In genomic region chr18:50154420-50154819, GRCh38 we compare ENCODE assay signal across 30 cellular contexts. TPM values are rescaled to one million over a fixed set of nuclear protein-coding genes. Genes with fewer than 3 reads are reported as not detected.
"Had no signal": no experiment of that assay in that cellular context is flagged by ENCODE, and none has a peak within 500 bp of the region (broad histone marks: within the 10 kb centered on the region; RNA-seq: fewer than 3 reads in every experiment).

No MANE protein-coding gene starts in this region.

- H3K4me3 Mint-ChIP-seq: activated T-helper 17 cell treated with anti-CD3 and anti-CD28 coated beads, Interleukin-2, amount 50 U/mL, for 72 hours; immature natural killer cell; naive B cell; nephron progenitor cell; stimulated activated memory B cell treated with anti-CD40 and anti-IgM and Interleukin-4, amounts not matched to agents 10 μg/mL and 1 μg/mL and 100 μg/mL, for 72 hours; stimulated activated naive CD8-positive, alpha-beta T cell treated with anti-CD3 and anti-CD28 coated beads, Interleukin-15, amount 100 ng/mL, for 72 hours had no signal

- H3K9me3 Mint-ChIP-seq: activated naive CD4-positive, alpha-beta T cell treated with anti-CD3 and anti-CD28 coated beads, Interleukin-2, amount 50 U/mL, for 72 hours; activated T-helper 17 cell treated with anti-CD3 and anti-CD28 coated beads, Interleukin-2, amount 50 U/mL, for 72 hours; immature natural killer cell; nephron progenitor cell; stimulated activated memory B cell treated with anti-CD40 and anti-IgM and Interleukin-4, amounts not matched to agents 10 μg/mL and 1 μg/mL and 100 μg/mL, for 72 hours; stimulated activated naive CD8-positive, alpha-beta T cell treated with anti-CD3 and anti-CD28 coated beads, Interleukin-15, amount 100 ng/mL, for 72 hours had no signal

- FAIRE-seq: TTC549 had no signal

- ATAC-seq: activated naive CD4-positive, alpha-beta T cell treated with anti-CD3 and anti-CD28 coated beads, Interleukin-2, amount 50 U/mL, for 72 hours; activated T-helper 17 cell treated with anti-CD3 and anti-CD28 coated beads, Interleukin-2, amount 50 U/mL, for 72 hours; left lung; sciatic nerve; stimulated activated memory B cell treated with anti-CD40 and anti-IgM and Interleukin-4, amounts not matched to agents 10 μg/mL and 1 μg/mL and 100 μg/mL, for 72 hours; stimulated activated naive CD8-positive, alpha-beta T cell treated with anti-CD3 and anti-CD28 coated beads, Interleukin-15, amount 100 ng/mL, for 72 hours had no signal

- DNase-seq: activated CD4-positive, alpha-beta T cell treated with anti-CD3 and anti-CD28 coated beads for 48 hours; activated CD4-positive, alpha-beta T cell treated with anti-CD3 and anti-CD28 coated beads, Interleukin-2, amount 50 U/mL, for 48 hours; activated CD8-positive, alpha-beta memory T cell treated with anti-CD3 and anti-CD28 coated beads for 24 hours; activated gamma-delta T cell treated with Interleukin-2 at 50 U/mL for 16 hours; activated T-cell treated with anti-CD3 and anti-CD28 coated beads, Interleukin-2, amount 50 U/mL, for 1 hour; dermis blood vessel endothelial cell; effector CD4-positive, alpha-beta T cell; foreskin fibroblast; head of caudate nucleus; hypothalamus; immature natural killer cell; left lung; naive B cell; nephron progenitor cell; stimulated activated CD4-positive, alpha-beta T cell treated with anti-CD3 and anti-CD28 coated beads, Interleukin-1b, Interleukin-23, amount 100 ng/mL, for 48 hours; stimulated activated CD4-positive, alpha-beta T cell treated with anti-CD3 and anti-CD28 coated beads, Interleukin-4, amount 100 ng/mL, for 4 hours; stimulated activated CD8-positive, alpha-beta memory T cell treated with anti-CD3 and anti-CD28 coated beads, Interleukin-4, amount 100 ng/mL, for 48 hours; stimulated activated naive CD8-positive, alpha-beta T cell treated with anti-CD3 and anti-CD28 coated beads, Interleukin-15, amount 100 ng/mL, for 72 hours; substantia nigra; upper lobe of left lung had no signal

- H3K27ac ChIP-seq: left lung, neutrophil, upper lobe of left lung, vagina, VCaP had no signal

- H3K27me3 ChIP-seq: left lung, neutrophil, upper lobe of left lung, vagina had no signal

- H3K4me3 ChIP-seq: left lung, skin epidermis, upper lobe of left lung, vagina had no signal

- H3K9me3 ChIP-seq: left lung, neutrophil, upper lobe of left lung, vagina had no signal

- H3K4me1 ChIP-seq: left lung had no signal

- H3K27ac Mint-ChIP-seq: activated naive CD4-positive, alpha-beta T cell treated with anti-CD3 and anti-CD28 coated beads, Interleukin-2, amount 50 U/mL, for 72 hours; activated T-helper 17 cell treated with anti-CD3 and anti-CD28 coated beads, Interleukin-2, amount 50 U/mL, for 72 hours; immature natural killer cell; naive B cell; nephron progenitor cell; stimulated activated memory B cell treated with anti-CD40 and anti-IgM and Interleukin-4, amounts not matched to agents 10 μg/mL and 1 μg/mL and 100 μg/mL, for 72 hours; stimulated activated naive CD8-positive, alpha-beta T cell treated with anti-CD3 and anti-CD28 coated beads, Interleukin-15, amount 100 ng/mL, for 72 hours had no signal

- H3K36me3 ChIP-seq: left lung, neutrophil, upper lobe of left lung, vagina had no signal

- H3K36me3 Mint-ChIP-seq: activated naive CD4-positive, alpha-beta T cell treated with anti-CD3 and anti-CD28 coated beads, Interleukin-2, amount 50 U/mL, for 72 hours; immature natural killer cell; naive B cell; stimulated activated memory B cell treated with anti-CD40 and anti-IgM and Interleukin-4, amounts not matched to agents 10 μg/mL and 1 μg/mL and 100 μg/mL, for 72 hours had no signal

- H3K4me1 Mint-ChIP-seq: activated T-helper 17 cell treated with anti-CD3 and anti-CD28 coated beads, Interleukin-2, amount 50 U/mL, for 72 hours; immature natural killer cell; naive B cell; stimulated activated memory B cell treated with anti-CD40 and anti-IgM and Interleukin-4, amounts not matched to agents 10 μg/mL and 1 μg/mL and 100 μg/mL, for 72 hours; stimulated activated naive CD8-positive, alpha-beta T cell treated with anti-CD3 and anti-CD28 coated beads, Interleukin-15, amount 100 ng/mL, for 72 hours had no signal

RNA-seq across cellular contexts. Expression of gene MYO5B, which starts 40.5 kb away (rescaled TPM):
- total RNA-seq: osteocyte had no signal
